18 cellular contexts compared by ENCODE assay signal in the genomic region with DNA sequence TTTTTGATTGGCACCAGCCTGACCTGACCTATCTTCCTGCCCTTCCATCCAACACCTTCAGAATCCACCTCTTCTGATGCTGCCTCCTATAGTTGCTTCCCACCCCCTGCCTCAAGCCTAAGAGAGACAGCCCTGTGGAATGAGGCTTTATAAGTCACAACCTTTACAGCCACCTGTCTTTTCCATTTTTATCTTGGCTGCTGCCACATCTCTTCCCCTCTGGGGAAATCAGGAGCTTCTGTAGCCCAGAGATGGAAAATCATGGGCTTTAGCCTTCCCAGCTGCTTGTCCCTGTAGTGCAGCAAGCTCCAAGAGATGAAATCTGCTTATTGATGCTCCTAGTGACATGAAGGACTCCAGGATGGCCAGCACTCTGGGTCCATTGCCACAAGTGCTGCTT. TPM values are rescaled to one million over a fixed set of nuclear protein-coding genes. Genes with fewer than 3 reads are reported as not detected.
"Had no signal": no experiment of that assay in that cellular context is flagged by ENCODE, and none has a peak within 500 bp of the region (broad histone marks: within the 10 kb centered on the region; RNA-seq: fewer than 3 reads in every experiment).

No MANE protein-coding gene starts in this region.

- H3K4me3 ChIP-seq: left ventricle myocardium inferior, lower lobe of right lung, right atrium auricular region, thoracic aorta, transverse colon had no signal

- H3K9me3 ChIP-seq: left ventricle myocardium inferior, lower lobe of right lung, right atrium auricular region, thoracic aorta, transverse colon had no signal

- H3K27me3 ChIP-seq: right atrium auricular region, transverse colon had no signal

- ATAC-seq: esophagus mucosa; left cardiac atrium; lower lobe of right lung; naive thymus-derived CD4-positive, alpha-beta T cell; stimulated activated effector memory CD8-positive, alpha-beta T cell treated with anti-CD3 and anti-CD28 coated beads, Interleukin-12 subunit alpha, Interleukin-12 subunit beta, amount 100 ng/mL, for 72 hours; stimulated activated naive CD8-positive, alpha-beta T cell treated with anti-CD3 and anti-CD28 coated beads, Interleukin-15, Interleukin-2, amounts not matched to agents 100 U/mL and 50 U/mL, for 24 hours had no signal

- H3K4me1 ChIP-seq: lower lobe of right lung, right atrium auricular region, transverse colon had no signal

- H3K27ac ChIP-seq: left ventricle myocardium inferior, lower lobe of right lung, right atrium auricular region, thoracic aorta, transverse colon had no signal

- DNase-seq: cortex of kidney; effector memory CD4-positive, alpha-beta T cell; immature natural killer cell; left cardiac atrium; left ventricle myocardium inferior; lower lobe of right lung; mesenchymal stem cell; midbrain; naive thymus-derived CD4-positive, alpha-beta T cell; posterior cingulate gyrus; stimulated activated CD4-positive, alpha-beta T cell treated with anti-CD3 and anti-CD28 coated beads, Interleukin-4, amount 100 ng/mL, for 1 hour; stimulated activated CD8-positive, alpha-beta memory T cell treated with anti-CD3 and anti-CD28 coated beads, Interleukin-4, amount 100 ng/mL, for 48 hours; stimulated activated naive CD8-positive, alpha-beta T cell treated with anti-CD3 and anti-CD28 coated beads, Interleukin-15, Interleukin-2, amounts not matched to agents 100 U/mL and 50 U/mL, for 24 hours; transverse colon had no signal

RNA-seq across cellular contexts. Expression of a gene that starts 36.1 kb away (rescaled TPM):
- polyA plus RNA-seq: immature natural killer cell; naive thymus-derived CD4-positive, alpha-beta T cell had no signal
